In genomic region chr6:100808638-100809275, GRCh38 we compare ENCODE assay signal across 22 cellular contexts.
DNase-seq lines count a peak whose midpoint lies in the region; ATAC-seq, FAIRE-seq and TF ChIP-seq lines count a peak whose summit lies in the region.
"Had no signal": no experiment of that assay in that cellular context is flagged by ENCODE, and none has a peak within 500 bp of the region (broad histone marks: within the 10 kb centered on the region; RNA-seq: fewer than 3 reads in every experiment).

No MANE protein-coding gene starts in this region.

- H3K36me3 ChIP-seq in pancreas = no peaks in the 10 kb centered on the region
- peaks cover 0 to 19% (median 0%) of the 10 kb centered on the region in 9 donors for H3K36me3 ChIP-seq in heart right ventricle
- H3K36me3 ChIP-seq: thyroid gland had no signal

- DNase-seq in GM04504 (ENCODE audit: low read depth) (peak; percentile 5), RKO (ENCODE audit: low spot score) (peak; percentile 71), epithelial cell of proximal tubule (ENCODE audit: low read depth) (peak; percentile 12), pancreas (no peak), cerebellar cortex (ENCODE audit: low spot score) (no peak), heart right ventricle (no peak)
- DNase-seq: activated CD4-positive, alpha-beta T cell treated with anti-CD3 and anti-CD28 coated beads, Interleukin-2, amount 10 ng/mL, durations not matched to agents 7 days and 5 days; activated naive CD4-positive, alpha-beta T cell treated with anti-CD3 and anti-CD28 coated beads, Interleukin-2, amount 10 ng/mL, durations not matched to agents 7 days and 5 days; C1 segment of cervical spinal cord; DMS 273 treated with DMSO at 0.1 percent for 48 hours; effector CD4-positive, alpha-beta T cell; KG1; left lung; NCI-H1436 treated with DMSO at 0.1 percent for 48 hours; NCI-H2227 treated with DMSO at 0.1 percent for 48 hours; T1000; thyroid gland had no signal

- H3K9me3 ChIP-seq in pancreas = no peaks in the 10 kb centered on the region
- no peaks in the 10 kb centered on the region for H3K9me3 ChIP-seq in heart right ventricle
- H3K9me3 ChIP-seq: left lung, SJSA1, thyroid gland had no signal

- H3K27me3 ChIP-seq in pancreas (no peaks in the 10 kb centered on the region), heart right ventricle (no peaks in the 10 kb centered on the region)
- H3K27me3 ChIP-seq: left lung, SJSA1, thyroid gland had no signal

- peak; percentile 34 for FAIRE-seq in pancreas (lab: Jason Lieb, UNC)

- H3K4me3 ChIP-seq in epithelial cell of proximal tubule (ENCODE audit: low read depth, low read length) = no peak overlapping the region
- H3K4me3 ChIP-seq in pancreas = no peak overlapping the region
- no peak overlapping the region for H3K4me3 ChIP-seq in heart right ventricle
- H3K4me3 ChIP-seq: left lung, SJSA1, thyroid gland had no signal

- intact Hi-C loops in pancreas (cut with DNase I) = no loop called here
- intact Hi-C loops in heart right ventricle (cut with DNase I) = no loop called here

- no peak overlapping the region for H3K27ac ChIP-seq in pancreas
- H3K27ac ChIP-seq in heart right ventricle = no peak overlapping the region
- H3K27ac ChIP-seq: HL-60, left lung, parathyroid adenoma, SJSA1, thyroid gland had no signal

- TF ChIP-seq CTCF in epithelial cell of proximal tubule (conservative IDR thresholded peaks at IDR 0.05; ENCODE audit: low read depth, low read length) = no peak
- no peak for TF ChIP-seq CTCF in pancreas (IDR thresholded peaks at IDR 0.05)
- TF ChIP-seq CTCF in heart right ventricle (IDR thresholded peaks at IDR 0.05) = no peak

- H3K4me1 ChIP-seq in pancreas = no peaks in the 10 kb centered on the region
- peaks cover 0 to 9% (median 0%) of the 10 kb centered on the region in 9 donors for H3K4me1 ChIP-seq in heart right ventricle
- H3K4me1 ChIP-seq: left lung, parathyroid adenoma had no signal

- no peak for ATAC-seq in pancreas
- ATAC-seq in heart right ventricle = no peak
- ATAC-seq in GM21723 (IDR thresholded peaks at IDR 0.05; ENCODE audit: unreplicated experiment) = no peak
- no peak for ATAC-seq in HG03097 (IDR thresholded peaks at IDR 0.05; ENCODE audit: low FRiP score, unreplicated experiment)
- ATAC-seq: left lung had no signal

- 93 to 98% methylated on average over 3 of the region's 3 CpGs for WGBS in pancreas, 2 donors
- 94 to 99% methylated on average over 3 of the region's 3 CpGs for WGBS in heart right ventricle, 2 donors

Comparison
In these comparisons a context has a peak if more than half of its experiments do, and no peak if none do; other contexts are left out.
1. DNase-seq: peak in GM04504 (single experiment), RKO (single experiment) and epithelial cell of proximal tubule (single experiment); none in pancreas (0 of 6), cerebellar cortex (single experiment) and heart right ventricle (0 of 2).